8 cellular contexts compared by ENCODE assay signal in the genomic region with DNA sequence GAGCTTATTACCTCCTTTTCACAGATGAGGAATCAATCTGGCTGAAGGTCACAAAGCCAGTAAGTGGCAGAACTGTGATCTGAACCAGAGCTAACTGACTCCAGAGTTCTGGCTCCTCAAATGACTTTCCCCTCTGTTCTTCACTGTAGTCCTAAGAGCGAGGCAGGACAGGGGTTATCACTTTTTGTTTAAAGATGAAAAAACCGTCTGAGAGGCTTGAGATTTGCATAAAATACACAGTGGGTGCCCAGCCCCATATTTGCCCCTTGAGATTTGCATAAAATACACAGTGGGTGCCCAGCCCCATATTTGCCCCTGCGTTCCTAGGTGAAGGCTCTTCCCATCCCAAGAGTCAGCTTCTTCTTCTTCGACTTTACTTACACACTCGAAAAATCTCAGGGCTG. TPM values are rescaled to one million over a fixed set of nuclear protein-coding genes. Genes with fewer than 3 reads are reported as not detected.
DNase-seq lines count a peak whose midpoint lies in the region; ATAC-seq and TF ChIP-seq lines count a peak whose summit lies in the region.

No MANE protein-coding gene starts in this region.

- TF ChIP-seq CTCF in WI38 (IDR thresholded peaks at IDR 0.05; ENCODE audit: low read depth, low read length): no peak

- H3K9me3 Mint-ChIP-seq in T-helper 1 cell treated with Interleukin-12 subunit alpha and Interleukin-12 subunit beta and Interleukin-4 antibody, amounts not matched to agents 30 μg/mL and 1 μg/mL, for 36 hours: no peaks in the 10 kb centered on the region

- no peaks in the 10 kb centered on the region for H3K36me3 Mint-ChIP-seq in T-helper 1 cell treated with Interleukin-12 subunit alpha and Interleukin-12 subunit beta and Interleukin-4 antibody, amounts not matched to agents 30 μg/mL and 1 μg/mL, for 36 hours (ENCODE audit: low read depth)

- peaks cover 13% of the 10 kb centered on the region for H3K4me1 Mint-ChIP-seq in T-helper 1 cell treated with Interleukin-12 subunit alpha and Interleukin-12 subunit beta and Interleukin-4 antibody, amounts not matched to agents 30 μg/mL and 1 μg/mL, for 36 hours (ENCODE audit: low read depth)

- intact Hi-C loops in left ventricle myocardium superior (cut with micrococcal nuclease): no loop called here

- H3K4me3 Mint-ChIP-seq in T-helper 1 cell treated with Interleukin-12 subunit alpha and Interleukin-12 subunit beta and Interleukin-4 antibody, amounts not matched to agents 30 μg/mL and 1 μg/mL, for 36 hours: peak overlapping the region; percentile 70

- peaks cover 4% of the 10 kb centered on the region for H3K27me3 Mint-ChIP-seq in T-helper 1 cell treated with Interleukin-12 subunit alpha and Interleukin-12 subunit beta and Interleukin-4 antibody, amounts not matched to agents 30 μg/mL and 1 μg/mL, for 36 hours (ENCODE audit: low read depth)

- H3K4me3 ChIP-seq in WI38 (ENCODE audit: low read depth, low read length) (peak overlapping the region; percentile 82), skeletal muscle cell (ENCODE audit: low read depth, low read length) (peak overlapping the region; percentile 73)

- DNase-seq in T-helper 1 cell: no peak
- no peak for DNase-seq in left ventricle myocardium superior
- no peak for DNase-seq in skeletal muscle cell (ENCODE audit: low read depth)
- DNase-seq in stimulated activated CD4-positive, alpha-beta T cell treated with anti-CD3 and anti-CD28 coated beads, Interleukin-4, amount 100 ng/mL, for 1 hour: no peak

- ATAC-seq in HG03039 (IDR thresholded peaks at IDR 0.05; ENCODE audit: unreplicated experiment) (peak; percentile 40), left ventricle myocardium superior (peak; percentile 50), GM18870 (IDR thresholded peaks at IDR 0.05; ENCODE audit: unreplicated experiment) (no peak)

- no peak overlapping the region for H3K27ac Mint-ChIP-seq in T-helper 1 cell treated with Interleukin-12 subunit alpha and Interleukin-12 subunit beta and Interleukin-4 antibody, amounts not matched to agents 30 μg/mL and 1 μg/mL, for 36 hours

RNA-seq across cellular contexts. Expression of gene FBXO10, which starts 0.7 kb away (rescaled TPM):
- 8.3 TPM for total RNA-seq in left ventricle myocardium superior

RNA-seq across cellular contexts. Expression of gene TOMM5, which starts 16.9 kb away (rescaled TPM):
- total RNA-seq in left ventricle myocardium superior: 60.7 TPM
